In genomic region chr9:68704804-68705635, GRCh38 we compare ENCODE assay signal across 8 cellular contexts. TPM values are rescaled to one million over a fixed set of nuclear protein-coding genes. Genes with fewer than 3 reads are reported as not detected.
DNase-seq lines count a peak whose midpoint lies in the region; ATAC-seq and TF ChIP-seq lines count a peak whose summit lies in the region.

Gene PIP5K1B (plus strand): TSS chr9:68705240. CDS start chr9:68822615, 117,375 bp downstream.

- no peaks in the 10 kb centered on the region for H3K4me1 Mint-ChIP-seq in Caco-2 (ENCODE audit: low read depth, unreplicated experiment)

- H3K27me3 Mint-ChIP-seq in Caco-2 (ENCODE audit: insufficient read depth, unreplicated experiment): no peaks in the 10 kb centered on the region

- peak within 1 kb of the TSS; percentile 54 for H3K4me3 ChIP-seq in Caco-2 (ENCODE audit: low read depth, low read length)
- H3K4me3 ChIP-seq in vagina: peak within 1 kb of the TSS; percentile 49 to 63

- H3K27ac ChIP-seq in vagina: peak within 1 kb of the TSS; percentile 47

- peak; percentile 79 for TF ChIP-seq POLR2A in GM19193 (IDR thresholded peaks at IDR 0.05; ENCODE audit: extremely low read depth, insufficient read depth, insufficient read length)
- TF ChIP-seq POLR2A in vagina (IDR thresholded peaks at IDR 0.05): no peak

- TF ChIP-seq CTCF in Caco-2 (IDR thresholded peaks at IDR 0.05; ENCODE audit: insufficient read depth in 1 of 2, low read depth in 1 of 2, low read length in 1 of 2, severe bottlenecking in 1 of 2, unreplicated experiment in 1 of 2) (peak in 1 of 2 experiments; percentile 11), omental fat pad (IDR thresholded peaks at IDR 0.05) (peak in 1 of 3 donors; percentile 5), vagina (IDR thresholded peaks at IDR 0.05) (no peak)

- peak within 1 kb of the TSS; percentile 88 for H3K4me3 Mint-ChIP-seq in Caco-2 (ENCODE audit: unreplicated experiment)

- no peaks in the 10 kb centered on the region for H3K9me3 ChIP-seq in Caco-2
- no peaks in the 10 kb centered on the region for H3K9me3 ChIP-seq in vagina

- POLR2A ChIA-PET in Caco-2 (lab: Charles Lee): interaction anchor here (1.4 kb wide), 1 partner anchor 78 kb away, joined by 3 read pairs; no protein-coding TSS in a partner anchor

- H3K27me3 ChIP-seq in Caco-2 (replicated peaks; ENCODE audit: control insufficient read depth, insufficient read depth, low read length): no peaks in the 10 kb centered on the region
- no peaks in the 10 kb centered on the region for H3K27me3 ChIP-seq in vagina

- no TSS peak for BruUV-seq in Caco-2 (replicated peaks; lab: Mats Ljungman, UMichigan)

- ATAC-seq in HG03342 (IDR thresholded peaks at IDR 0.05; ENCODE audit: unreplicated experiment) (peak; percentile 75), omental fat pad (ENCODE audit: low FRiP score) (peak; percentile 94)

- intact Hi-C loops in Caco-2 (cut with micrococcal nuclease; ENCODE audit: unreplicated experiment) (loop anchor here (5.0 kb wide), 1 partner anchor 92 kb away; no protein-coding TSS in a partner anchor), cardiac septum (cut with DNase I) (loop anchor here (1.0 to 5.0 kb wide), 6 partner anchors 37 to 322 kb away; a partner anchor contains a TSS), vagina (cut with DNase I) (no loop called here)

- CTCF ChIA-PET in Caco-2 (lab: Charles Lee): no interaction called here

- peak within 1 kb of the TSS; percentile 57 for H3K27ac Mint-ChIP-seq in Caco-2 (ENCODE audit: unreplicated experiment)

- H3K4me1 ChIP-seq in Caco-2: no peaks in the 10 kb centered on the region
- peaks cover 7% of the 10 kb centered on the region for H3K4me1 ChIP-seq in vagina

- no peaks in the 10 kb centered on the region for H3K9me3 Mint-ChIP-seq in Caco-2 (ENCODE audit: unreplicated experiment)

- no peaks in the 10 kb centered on the region for H3K36me3 Mint-ChIP-seq in Caco-2 (ENCODE audit: insufficient read depth, unreplicated experiment)

- H3K36me3 ChIP-seq in Caco-2 (ENCODE audit: control insufficient read depth, insufficient read depth, low read length) (no peaks in the 10 kb centered on the region), vagina (no peaks in the 10 kb centered on the region)

- DNase-seq in Caco-2 (peak; percentile 72 to 80), NCI-H69 (lab: John Stamatoyannopoulos, UW) (peak; percentile 92), cardiac septum (ENCODE audit: low spot score) (peak; percentile 91), omental fat pad (ENCODE audit: low spot score) (no peak), vagina (ENCODE audit: extremely low spot score in 2 of 2) (no peak)
- peak; percentile 34 for DNase-seq in activated naive CD4-positive, alpha-beta T cell treated with anti-CD3 and anti-CD28 coated beads, Interleukin-2, amount 50 U/mL, for 16 hours

RNA-seq across cellular contexts. Expression of gene PIP5K1B, which starts in this region (rescaled TPM):
- 10.3 and 12.9 TPM in 2 replicates for total RNA-seq in Caco-2 (2022)
- 27.1 TPM for total RNA-seq in cardiac septum
- 10 to 100 TPM in 1 of 4 donors, 1 to 10 TPM in 3; 1.9 to 14.3 (median 3.2) TPM for total RNA-seq in omental fat pad
- 2.9 TPM for total RNA-seq in vagina

Comparison
In these comparisons a context has a peak if more than half of its experiments do, and no peak if none do; other contexts are left out.
1. DNase-seq: peak in Caco-2 (2 of 2), NCI-H69 (single experiment), activated naive CD4-positive, alpha-beta T cell treated with anti-CD3 and anti-CD28 coated beads, Interleukin-2, amount 50 U/mL, for 16 hours (single experiment) and cardiac septum (single experiment); none in omental fat pad (single experiment) and vagina (0 of 2).